ENCODE assay signal across 3 cellular contexts in genomic region chr11:117219455-117219854, GRCh38.
TF ChIP-seq lines count a peak whose summit lies in the region.

No MANE protein-coding gene starts in this region.

TF ChIP-seq in IMR-90, 13 proteins besides CTCF, POLR2A, EP300 and RAD21:
- TF ChIP-seq MAZ (IDR thresholded peaks at IDR 0.05; ENCODE audit: borderline replicate concordance, low read depth, low read length) (no peak), SMC3 (IDR thresholded peaks at IDR 0.05; ENCODE audit: low read depth, low read length) (no peak), CHD1 (IDR thresholded peaks at IDR 0.05; ENCODE audit: low read depth, low read length) (no peak), MXI1 (IDR thresholded peaks at IDR 0.05; ENCODE audit: borderline replicate concordance, low read depth, low read length) (no peak), RCOR1 (IDR thresholded peaks at IDR 0.05; ENCODE audit: insufficient replicate concordance, low read length) (no peak), MAFK (IDR thresholded peaks at IDR 0.05; ENCODE audit: low read depth, low read length) (no peak), CEBPB (IDR thresholded peaks at IDR 0.05; ENCODE audit: low read depth, low read length) (no peak), RFX5 (IDR thresholded peaks at IDR 0.05; ENCODE audit: low read depth, low read length) (no peak), FOS (IDR thresholded peaks at IDR 0.05; ENCODE audit: low read depth, low read length) (no peak), BHLHE40 (IDR thresholded peaks at IDR 0.05; ENCODE audit: low read depth, low read length) (no peak), NFE2L2 (IDR thresholded peaks at IDR 0.05; ENCODE audit: low read depth, low read length) (no peak)
- TF ChIP-seq, protein P1, sequence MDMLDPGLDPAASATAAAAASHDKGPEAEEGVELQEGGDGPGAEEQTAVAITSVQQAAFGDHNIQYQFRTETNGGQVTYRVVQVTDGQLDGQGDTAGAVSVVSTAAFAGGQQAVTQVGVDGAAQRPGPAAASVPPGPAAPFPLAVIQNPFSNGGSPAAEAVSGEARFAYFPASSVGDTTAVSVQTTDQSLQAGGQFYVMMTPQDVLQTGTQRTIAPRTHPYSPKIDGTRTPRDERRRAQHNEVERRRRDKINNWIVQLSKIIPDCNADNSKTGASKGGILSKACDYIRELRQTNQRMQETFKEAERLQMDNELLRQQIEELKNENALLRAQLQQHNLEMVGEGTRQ (IDR thresholded peaks at IDR 0.05; ENCODE audit: low read depth, low read length), result no peak

TF ChIP-seq in GM12878, 131 proteins besides CTCF, POLR2A, EP300 and RAD21:
- TF ChIP-seq CBFB (IDR thresholded peaks at IDR 0.05; ENCODE audit: low read depth) (no peak), CREM (IDR thresholded peaks at IDR 0.05; ENCODE audit: low read depth) (no peak), ZNF207 (IDR thresholded peaks at IDR 0.05; ENCODE audit: borderline replicate concordance) (no peak), CHD1 (IDR thresholded peaks at IDR 0.05; ENCODE audit: low read depth, low read length) (no peak), MTA3 (IDR thresholded peaks at IDR 0.05; ENCODE audit: borderline replicate concordance, low read length) (no peak), NFIC (IDR thresholded peaks at IDR 0.05; ENCODE audit: low read depth, low read length) (no peak), CREB1 (IDR thresholded peaks at IDR 0.05; ENCODE audit: low read depth) (no peak), MEF2A (IDR thresholded peaks at IDR 0.05; ENCODE audit: insufficient read depth, low read depth, low read length) (no peak), SMAD1 (IDR thresholded peaks at IDR 0.05; ENCODE audit: low read depth, partially characterized antibody) (no peak)
- TF ChIP-seq, protein P2, sequence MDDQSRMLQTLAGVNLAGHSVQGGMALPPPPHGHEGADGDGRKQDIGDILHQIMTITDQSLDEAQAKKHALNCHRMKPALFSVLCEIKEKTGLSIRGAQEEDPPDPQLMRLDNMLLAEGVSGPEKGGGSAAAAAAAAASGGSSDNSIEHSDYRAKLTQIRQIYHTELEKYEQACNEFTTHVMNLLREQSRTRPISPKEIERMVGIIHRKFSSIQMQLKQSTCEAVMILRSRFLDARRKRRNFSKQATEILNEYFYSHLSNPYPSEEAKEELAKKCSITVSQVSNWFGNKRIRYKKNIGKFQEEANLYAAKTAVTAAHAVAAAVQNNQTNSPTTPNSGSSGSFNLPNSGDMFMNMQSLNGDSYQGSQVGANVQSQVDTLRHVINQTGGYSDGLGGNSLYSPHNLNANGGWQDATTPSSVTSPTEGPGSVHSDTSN (IDR thresholded peaks at IDR 0.05; ENCODE audit: insufficient replicate concordance, low read depth, low read length), result no peak

TF ChIP-seq in GM12891, 5 proteins besides CTCF, POLR2A, EP300 and RAD21:
- no peak for TF ChIP-seq POLR2AphosphoS5 (IDR thresholded peaks at IDR 0.05; ENCODE audit: low read depth, low read length)
- TF ChIP-seq SPI1 (IDR thresholded peaks at IDR 0.05; ENCODE audit: low read depth, low read length), result no peak
- no peak for TF ChIP-seq TAF1 (IDR thresholded peaks at IDR 0.05; ENCODE audit: low read depth, low read length)
- TF ChIP-seq POU2F2 (IDR thresholded peaks at IDR 0.05; ENCODE audit: low read depth, low read length), result no peak
- TF ChIP-seq PAX5 (IDR thresholded peaks at IDR 0.05; ENCODE audit: insufficient read depth, low read length, severe bottlenecking), result no peak
